ENCODE assay signal across 12 cellular contexts in the genomic region with DNA sequence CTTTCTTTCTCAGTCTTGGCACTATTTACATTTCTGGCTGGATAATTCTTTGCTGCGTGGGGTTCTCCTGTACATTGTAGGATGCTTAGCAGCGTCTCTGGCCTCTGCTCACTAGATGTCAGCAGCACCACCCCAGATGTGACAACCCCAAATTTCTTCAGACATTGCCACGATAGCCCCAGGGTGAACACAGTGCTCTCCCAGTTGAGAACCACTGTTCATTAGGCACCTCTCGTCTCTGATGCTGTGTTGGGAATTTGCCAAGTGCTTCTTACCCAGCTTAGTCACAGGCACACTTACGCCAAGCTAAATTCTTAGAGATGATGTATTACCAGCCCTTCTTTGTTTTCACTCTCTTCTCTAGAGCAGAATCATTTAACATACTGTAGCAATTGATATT. TPM values are rescaled to one million over a fixed set of nuclear protein-coding genes. Genes with fewer than 3 reads are reported as not detected.
DNase-seq lines count a peak whose midpoint lies in the region; ATAC-seq, FAIRE-seq and TF ChIP-seq lines count a peak whose summit lies in the region.
"Had no signal": no experiment of that assay in that cellular context is flagged by ENCODE, and none has a peak within 500 bp of the region (broad histone marks: within the 10 kb centered on the region; RNA-seq: fewer than 3 reads in every experiment).

No MANE protein-coding gene starts in this region.

- peak overlapping the region; percentile 28 for H2BK5ac ChIP-seq in IMR-90 (ENCODE audit: low read depth, low read length, poor library complexity, severe bottlenecking)

- no peak overlapping the region for H2BK20ac ChIP-seq in IMR-90 (ENCODE audit: low read depth, low read length)

- no peaks in the 10 kb centered on the region for H3K27me3 ChIP-seq in IMR-90 (ENCODE audit: control insufficient read depth, insufficient read depth, low read length)
- H3K27me3 ChIP-seq: BLaER1 had no signal

- no peak overlapping the region for H3K23ac ChIP-seq in IMR-90 (ENCODE audit: low read depth, low read length)

- H4K91ac ChIP-seq in IMR-90 (ENCODE audit: insufficient read depth, low read depth, low read length): no peak overlapping the region

- H3K9me1 ChIP-seq in IMR-90 (ENCODE audit: insufficient read depth, low read length): peaks cover 9% of the 10 kb centered on the region; the same call in 1 of the 2 replicates

- H3K9me3 ChIP-seq in A549 (no peaks in the 10 kb centered on the region), IMR-90 (ENCODE audit: control insufficient read depth, insufficient read depth, low read length) (no peaks in the 10 kb centered on the region)
- H3K9me3 ChIP-seq: BLaER1 had no signal

- no peak overlapping the region for H3K56ac ChIP-seq in IMR-90 (ENCODE audit: extremely low read depth, insufficient read depth, low read length)

- H3K4me1 ChIP-seq in A549 (peaks cover 35% of the 10 kb centered on the region), IMR-90 (ENCODE audit: control insufficient read depth, insufficient read depth, low read length) (peaks cover 8% of the 10 kb centered on the region)

- DNase-seq in A549 (ENCODE audit: low read depth in 1 of 2, low spot score in 1 of 2) (no peak), IMR-90 (peak; percentile 92), D721Med (ENCODE audit: insufficient read length, low spot score) (no peak), ecto neural progenitor cell (ENCODE audit: low spot score) (no peak)
- DNase-seq: activated CD8-positive, alpha-beta T cell treated with anti-CD3 and anti-CD28 coated beads, Interleukin-2, amount 10 ng/mL, durations not matched to agents 7 days and 5 days; NCI-H2171 had no signal

- no peak overlapping the region; the same call in 1 of the 2 replicates for H2BK120ac ChIP-seq in IMR-90 (ENCODE audit: low read depth, low read length)

- 56% methylated on average over 5 of the region's 5 CpGs for WGBS in A549 (ENCODE audit: missing lambda C conversion rate)
- no CpG with 5 or more reads among the region's 5 CpGs for WGBS in IMR-90 (ENCODE audit: extremely low coverage in 2 of 2, insufficient read length in 1 of 2), 2 experiments

- no peak overlapping the region for H3K4ac ChIP-seq in IMR-90 (ENCODE audit: low read depth, low read length)

- no peak overlapping the region for H3K14ac ChIP-seq in IMR-90 (replicated peaks; ENCODE audit: low read depth, low read length)

- H2AK9ac ChIP-seq in IMR-90 (replicated peaks; ENCODE audit: low read depth, low read length, poor library complexity): peak overlapping the region; percentile 28

- dilution Hi-C loops in IMR-90 (cut with HindIII; ENCODE audit: low sequenced_read_pairs, unreplicated experiment): no loop called here

- POLR2A ChIA-PET in A549 (lab: Yijun Ruan, JAX): interaction anchor here (1.1 to 1.4 kb wide), 2 partner anchors 10 to 79 kb away, joined by 3 to 4 read pairs; partner anchors contain the start of genes TRIM5 and TRIM6
- POLR2A ChIA-PET in IMR-90 (lab: Charles Lee; ENCODE audit: unreplicated experiment): no interaction called here

- TF ChIP-seq CTCF in A549 (IDR thresholded peaks at IDR 0.05) (no peak), IMR-90 (conservative IDR thresholded peaks at IDR 0.05; ENCODE audit: low read depth, low read length) (0 out of 2 replicates have a peak, but pooled peaks have one; percentile 5), D721Med (IDR thresholded peaks at IDR 0.05; ENCODE audit: insufficient read depth, missing control alignments) (no peak)

- peaks cover 4% of the 10 kb centered on the region; the same call in 1 of the 2 replicates for H3K36me3 ChIP-seq in IMR-90 (ENCODE audit: control insufficient read depth, insufficient read depth, low read length)

- no peaks in the 10 kb centered on the region for H4K20me1 ChIP-seq in IMR-90 (ENCODE audit: insufficient read depth, low read length)
- H4K20me1 ChIP-seq: BLaER1 had no signal

- ATAC-seq in A549 (peak; percentile 22 to 57; a peak in 2 of 6 replicates), IMR-90 (ENCODE audit: low read depth) (peak; percentile 71), esophagus mucosa (peak; percentile 68), GM18868 (IDR thresholded peaks at IDR 0.05; ENCODE audit: unreplicated experiment) (no peak)
- ATAC-seq: activated CD8-positive, alpha-beta T cell treated with anti-CD3 and anti-CD28 coated beads, Interleukin-2, amount 10 ng/mL, durations not matched to agents 7 days and 5 days; HCT116 had no signal

- H3K27ac ChIP-seq in A549 (no peak overlapping the region), IMR-90 (ENCODE audit: insufficient read depth, low read length) (no peak overlapping the region)
- H3K27ac ChIP-seq: BLaER1 had no signal

- H2AFZ ChIP-seq in IMR-90 (replicated peaks; ENCODE audit: low read length, poor library complexity): peak overlapping the region; percentile 35

- H2BK15ac ChIP-seq in IMR-90 (ENCODE audit: low read depth, low read length): no peak overlapping the region

- H4K8ac ChIP-seq in IMR-90 (ENCODE audit: low read depth in 2 of 2, low read length in 2 of 2): peak overlapping the region in 1 of 2 experiments; percentile 51; a peak in 1 of 4 replicates

- peaks cover 3 to 10% of the 10 kb centered on the region in 2 experiments; a peak in 3 of 4 replicates for H3K79me1 ChIP-seq in IMR-90 (ENCODE audit: low read depth in 1 of 2, low read length in 2 of 2)

- in situ Hi-C loops in IMR-90 (cut with MboI; ENCODE audit: low sequenced_read_pairs): loop anchor here (25.0 kb wide), 1 partner anchor 706 kb away; the partner anchor contains the start of gene CAVIN3

- no peak overlapping the region for H3K9ac ChIP-seq in IMR-90 (ENCODE audit: low read depth, low read length)
- H3K9ac ChIP-seq: BLaER1 had no signal

- intact Hi-C loops in IMR-90 (cut with micrococcal nuclease): loop anchor here (1.0 kb wide), 1 partner anchor 15 kb away; no protein-coding TSS in a partner anchor

- no peak overlapping the region for H3K18ac ChIP-seq in IMR-90 (ENCODE audit: low read depth, low read length)

- TF ChIP-seq RAD21 in A549 (conservative IDR thresholded peaks at IDR 0.05 in 1 of 2, IDR thresholded peaks at IDR 0.05 in 1 of 2) (peak; percentile 22 to 32; a peak in 2 of 5 replicates), IMR-90 (IDR thresholded peaks at IDR 0.05; ENCODE audit: low read length) (peak; percentile 32)

- H3K4me2 ChIP-seq in A549 (peak overlapping the region; percentile 36), IMR-90 (ENCODE audit: low read depth, low read length) (peak overlapping the region; percentile 20)
- H3K4me2 ChIP-seq: BLaER1 had no signal

- CTCF ChIA-PET in A549 (lab: Yijun Ruan, JAX) (interaction anchor here (0.6 kb wide), 1 partner anchor 226 kb away, joined by 3 read pairs; no protein-coding TSS in a partner anchor), IMR-90 (lab: Yijun Ruan, JAX) (interaction anchor here (0.5 to 1.1 kb wide), 4 partner anchors 8 to 229 kb away, joined by 3 to 4 read pairs (median 4); no protein-coding TSS in a partner anchor)

- TF ChIP-seq EP300 in A549 (IDR thresholded peaks at IDR 0.05): no peak

- TF ChIP-seq POLR2A in A549 (IDR thresholded peaks at IDR 0.05; ENCODE audit: low read length) (no peak), IMR-90 (IDR thresholded peaks at IDR 0.05; ENCODE audit: low read depth, low read length) (no peak)

- no peak overlapping the region for H4K5ac ChIP-seq in IMR-90 (ENCODE audit: low read depth, low read length)

- FAIRE-seq in A549 (lab: Jason Lieb, UNC) (no peak), D721Med (lab: Jason Lieb, UNC) (no peak)

- H3K4me3 ChIP-seq in A549 (no peak overlapping the region), IMR-90 (ENCODE audit: insufficient read depth, low read depth, low read length) (no peak overlapping the region)
- H3K4me3 ChIP-seq: BLaER1 had no signal

- BruUV-seq in IMR-90 (replicated peaks; lab: Mats Ljungman, UMichigan): no TSS peak

- H2AK5ac ChIP-seq in IMR-90 (ENCODE audit: low read depth, low read length): peak overlapping the region; percentile 15; the same call in 1 of the 2 replicates

RNA-seq across cellular contexts. Expression of gene TRIM6, which starts 9.4 kb away (rescaled TPM):
- polyA plus RNA-seq in A549 (2011; rRNA removed) (44.1 and 52.8 TPM in 2 replicates), A549 (2017; fragmentation: RNase III; extraction: RNeasy Plus Mini Kit Qiagen cat#74134 plus additional on column Dnase treatment) (22.6 to 27.5 TPM (median 22.9 TPM) in 3 replicates), IMR-90 (2012; rRNA removed) (3.7 and 4.7 TPM in 2 replicates)
- polyA plus RNA-seq in A549 (2012; cell fraction: cytosol; rRNA removed): 19.7 and 21.4 TPM in 2 replicates
- 13.6 and 28.7 TPM in 2 replicates for polyA plus RNA-seq in A549 (2012; cell fraction: nucleus; rRNA removed)
- polyA minus RNA-seq in A549 (2011; rRNA and poly(A)+ RNA removed): 17.4 and 20.4 TPM in 2 replicates
- total RNA-seq in IMR-90 (2012; rRNA removed) (3.9 and 5.0 TPM in 2 replicates), esophagus mucosa (7.7 TPM)
- polyA plus RNA-seq in IMR-90 (2012; cell fraction: cytosol; rRNA removed): 1.5 and 1.9 TPM in 2 replicates
- polyA plus RNA-seq in IMR-90 (2012; cell fraction: nucleus; rRNA removed; ENCODE audit: low replicate concordance): 1.2 and 4.9 TPM in 2 replicates
- polyA plus RNA-seq: neural cell had no signal

RNA-seq across cellular contexts. Expression of gene TRIM34, which starts 19.0 kb away (rescaled TPM):
- polyA plus RNA-seq in A549 (2011; rRNA removed): 11.7 and 15.2 TPM in 2 replicates
- 2.9 and 3.5 TPM in 2 replicates for polyA plus RNA-seq in A549 (2012; cell fraction: cytosol; rRNA removed)
- polyA plus RNA-seq in A549 (2012; cell fraction: nucleus; rRNA removed): 3.1 and 5.9 TPM in 2 replicates
- 6.1 to 8.1 TPM (median 6.8 TPM) in 3 replicates for polyA plus RNA-seq in A549 (2017; fragmentation: RNase III; extraction: RNeasy Plus Mini Kit Qiagen cat#74134 plus additional on column Dnase treatment)
- 3.7 and 4.0 TPM in 2 replicates for polyA minus RNA-seq in A549 (2011; rRNA and poly(A)+ RNA removed)
- total RNA-seq in IMR-90 (2012; rRNA removed): 8.6 and 12.5 TPM in 2 replicates
- polyA plus RNA-seq in IMR-90 (2012; rRNA removed): 5.3 and 6.1 TPM in 2 replicates
- 2.0 TPM in 2 replicates for polyA plus RNA-seq in IMR-90 (2012; cell fraction: cytosol; rRNA removed)
- polyA plus RNA-seq in IMR-90 (2012; cell fraction: nucleus; rRNA removed; ENCODE audit: low replicate concordance): 1.8 and 20.8 TPM in 2 replicates
- 4.0 TPM for total RNA-seq in esophagus mucosa
- polyA plus RNA-seq: neural cell had no signal

RNA-seq across cellular contexts. Expression of gene OR52B6, which starts 25.2 kb away (rescaled TPM):
- not detected in 2 replicates for polyA plus RNA-seq in A549 (2011; rRNA removed)
- polyA plus RNA-seq in A549 (2012; cell fraction: cytosol; rRNA removed): not detected in 2 replicates
- polyA plus RNA-seq in A549 (2012; cell fraction: nucleus; rRNA removed): not detected in 2 replicates
- polyA plus RNA-seq in A549 (2017; fragmentation: RNase III; extraction: RNeasy Plus Mini Kit Qiagen cat#74134 plus additional on column Dnase treatment): not detected in 3 replicates
- polyA minus RNA-seq in A549 (2011; rRNA and poly(A)+ RNA removed): not detected in 2 replicates
- total RNA-seq in IMR-90 (2012; rRNA removed): not detected in 2 replicates
- not detected in 2 replicates for polyA plus RNA-seq in IMR-90 (2012; rRNA removed)
- not detected in 2 replicates for polyA plus RNA-seq in IMR-90 (2012; cell fraction: cytosol; rRNA removed)
- not detected in 2 replicates for polyA plus RNA-seq in IMR-90 (2012; cell fraction: nucleus; rRNA removed; ENCODE audit: low replicate concordance)
- total RNA-seq in esophagus mucosa: not detected
- total RNA-seq: activated CD8-positive, alpha-beta T cell treated with anti-CD3 and anti-CD28 coated beads, Interleukin-2, amount 10 ng/mL, durations not matched to agents 7 days and 5 days; urinary bladder had no signal
- polyA plus RNA-seq: neural cell, urinary bladder had no signal

RNA-seq across cellular contexts. Expression of gene OR52H1, which starts 57.5 kb away (rescaled TPM):
- polyA plus RNA-seq in A549 (2011; rRNA removed) (not detected in 2 replicates), A549 (2017; fragmentation: RNase III; extraction: RNeasy Plus Mini Kit Qiagen cat#74134 plus additional on column Dnase treatment) (not detected in 3 replicates), IMR-90 (2012; rRNA removed) (not detected in 2 replicates)
- not detected in 2 replicates for polyA plus RNA-seq in A549 (2012; cell fraction: cytosol; rRNA removed)
- 0.12 TPM in 1 of 2 replicates, not detected in the other for polyA plus RNA-seq in A549 (2012; cell fraction: nucleus; rRNA removed)
- polyA minus RNA-seq in A549 (2011; rRNA and poly(A)+ RNA removed): 1.2 and 1.9 TPM in 2 replicates
- total RNA-seq in IMR-90 (2012; rRNA removed) (0.18 and 0.28 TPM in 2 replicates), esophagus mucosa (not detected)
- polyA plus RNA-seq in IMR-90 (2012; cell fraction: cytosol; rRNA removed): not detected in 2 replicates
- polyA plus RNA-seq in IMR-90 (2012; cell fraction: nucleus; rRNA removed; ENCODE audit: low replicate concordance): 0.19 TPM in 1 of 2 replicates, not detected in the other
- total RNA-seq: activated CD8-positive, alpha-beta T cell treated with anti-CD3 and anti-CD28 coated beads, Interleukin-2, amount 10 ng/mL, durations not matched to agents 7 days and 5 days had no signal
- polyA plus RNA-seq: neural cell, urinary bladder had no signal
